ENCODE assay signal across 8 cellular contexts in genomic region chr1:111990026-111990877, GRCh38. TPM values are rescaled to one million over a fixed set of nuclear protein-coding genes. Genes with fewer than 3 reads are reported as not detected.
DNase-seq lines count a peak whose midpoint lies in the region; ATAC-seq, FAIRE-seq and TF ChIP-seq lines count a peak whose summit lies in the region.

No MANE protein-coding gene starts in this region.

- peak overlapping the region; percentile 25 to 70 (median 62) for H3K4me3 ChIP-seq in heart right ventricle

- H3K9me3 Mint-ChIP-seq in activated CD4-positive, alpha-beta T cell treated with anti-CD3 and anti-CD28 coated beads, Interleukin-2, amount 10 ng/mL, durations not matched to agents 24 days and 14 days: no peaks in the 10 kb centered on the region
- no peaks in the 10 kb centered on the region for H3K9me3 Mint-ChIP-seq in activated CD8-positive, alpha-beta T cell treated with anti-CD3 and anti-CD28 coated beads, Interleukin-2, amount 10 ng/mL, durations not matched to agents 7 days and 5 days (ENCODE audit: insufficient read depth)

- H3K27ac Mint-ChIP-seq in activated CD4-positive, alpha-beta T cell treated with anti-CD3 and anti-CD28 coated beads, Interleukin-2, amount 10 ng/mL, durations not matched to agents 24 days and 14 days: no peak overlapping the region
- no peak overlapping the region for H3K27ac Mint-ChIP-seq in activated CD8-positive, alpha-beta T cell treated with anti-CD3 and anti-CD28 coated beads, Interleukin-2, amount 10 ng/mL, durations not matched to agents 7 days and 5 days

- peak overlapping the region; percentile 77 for H3K4me3 Mint-ChIP-seq in activated CD4-positive, alpha-beta T cell treated with anti-CD3 and anti-CD28 coated beads, Interleukin-2, amount 10 ng/mL, durations not matched to agents 24 days and 14 days
- H3K4me3 Mint-ChIP-seq in activated CD8-positive, alpha-beta T cell treated with anti-CD3 and anti-CD28 coated beads, Interleukin-2, amount 10 ng/mL, durations not matched to agents 7 days and 5 days: peak overlapping the region; percentile 24

- peak overlapping the region; percentile 62 to 91 (median 79) for H3K27ac ChIP-seq in heart right ventricle

- peaks cover 0 to 68% (median 10%) of the 10 kb centered on the region in 7 donors for H3K27me3 ChIP-seq in heart right ventricle

- WGBS in heart right ventricle, 2 donors: 1% methylated on average over 66 to 72 of the region's 72 CpGs

- peaks cover 6 to 59% (median 35%) of the 10 kb centered on the region in 9 donors for H3K4me1 ChIP-seq in heart right ventricle

- CTCF ChIA-PET in activated CD8-positive, alpha-beta T cell treated with anti-CD3 and anti-CD28 coated beads, Interleukin-2, amount 10 ng/mL, durations not matched to agents 7 days and 5 days (lab: Charles Lee): no interaction called here

- no peaks in the 10 kb centered on the region for H3K36me3 Mint-ChIP-seq in activated CD4-positive, alpha-beta T cell treated with anti-CD3 and anti-CD28 coated beads, Interleukin-2, amount 10 ng/mL, durations not matched to agents 24 days and 14 days (ENCODE audit: low read depth)
- no peaks in the 10 kb centered on the region for H3K36me3 Mint-ChIP-seq in activated CD8-positive, alpha-beta T cell treated with anti-CD3 and anti-CD28 coated beads, Interleukin-2, amount 10 ng/mL, durations not matched to agents 7 days and 5 days (ENCODE audit: low read depth)

- no peak for FAIRE-seq in HTR-8/SVneo (lab: Jason Lieb, UNC)

- ATAC-seq in activated CD8-positive, alpha-beta T cell treated with anti-CD3 and anti-CD28 coated beads, Interleukin-2, amount 10 ng/mL, durations not matched to agents 7 days and 5 days: peak; percentile 50
- ATAC-seq in heart right ventricle (peak; percentile 16 to 53 (median 22)), HG02852 (IDR thresholded peaks at IDR 0.05; ENCODE audit: unreplicated experiment) (no peak)

- H3K4me1 Mint-ChIP-seq in activated CD4-positive, alpha-beta T cell treated with anti-CD3 and anti-CD28 coated beads, Interleukin-2, amount 10 ng/mL, durations not matched to agents 24 days and 14 days: peaks cover 7% of the 10 kb centered on the region
- H3K4me1 Mint-ChIP-seq in activated CD8-positive, alpha-beta T cell treated with anti-CD3 and anti-CD28 coated beads, Interleukin-2, amount 10 ng/mL, durations not matched to agents 7 days and 5 days (ENCODE audit: low read depth): peaks cover 8% of the 10 kb centered on the region

- no peak for DNase-seq in activated CD4-positive, alpha-beta T cell treated with anti-CD3 and anti-CD28 coated beads, Interleukin-2, amount 10 ng/mL, durations not matched to agents 24 days and 14 days
- no peak for DNase-seq in activated CD4-positive, alpha-beta T cell treated with anti-CD3 and anti-CD28 coated beads, Interleukin-2, amount 50 U/mL, for 1 hour
- DNase-seq in activated CD8-positive, alpha-beta T cell treated with anti-CD3 and anti-CD28 coated beads, Interleukin-2, amount 10 ng/mL, durations not matched to agents 7 days and 5 days: no peak
- DNase-seq in heart right ventricle (peak in 1 of 2 donors; percentile 42), posterior cingulate gyrus (peak in 7 of 10 donors; percentile 27 to 88 (median 45)), DMS114 treated with DMSO at 0.1 percent for 48 hours (lab: John Stamatoyannopoulos, UW; ENCODE audit: unreplicated experiment) (no peak), HTR-8/SVneo (ENCODE audit: insufficient read length, low spot score) (no peak)

- intact Hi-C loops in activated CD4-positive, alpha-beta T cell treated with anti-CD3 and anti-CD28 coated beads, Interleukin-2, amount 10 ng/mL, durations not matched to agents 24 days and 14 days (cut with micrococcal nuclease): no loop called here
- intact Hi-C loops in heart right ventricle (cut with DNase I): loop anchor here in 9 of 10 donors (2.0 to 10.0 kb wide), 11 partner anchors 108 to 347 kb away; no protein-coding TSS in a partner anchor
- intact Hi-C loops in posterior cingulate gyrus (cut with DNase I): loop anchor here (5.0 kb wide), 1 partner anchor 282 kb away; no protein-coding TSS in a partner anchor

- H3K9me3 ChIP-seq in heart right ventricle: no peaks in the 10 kb centered on the region

- peaks cover 73% of the 10 kb centered on the region for H3K27me3 Mint-ChIP-seq in activated CD4-positive, alpha-beta T cell treated with anti-CD3 and anti-CD28 coated beads, Interleukin-2, amount 10 ng/mL, durations not matched to agents 24 days and 14 days
- H3K27me3 Mint-ChIP-seq in activated CD8-positive, alpha-beta T cell treated with anti-CD3 and anti-CD28 coated beads, Interleukin-2, amount 10 ng/mL, durations not matched to agents 7 days and 5 days (ENCODE audit: low read depth): peaks cover 66% of the 10 kb centered on the region

- POLR2A ChIA-PET in activated CD8-positive, alpha-beta T cell treated with anti-CD3 and anti-CD28 coated beads, Interleukin-2, amount 10 ng/mL, durations not matched to agents 7 days and 5 days (lab: Charles Lee): no interaction called here

- no peaks in the 10 kb centered on the region for H3K36me3 ChIP-seq in heart right ventricle

- TF ChIP-seq CTCF in heart right ventricle (IDR thresholded peaks at IDR 0.05): peak in 2 of 9 donors; percentile 15 to 24

RNA-seq across cellular contexts. Expression of gene KCND3, which starts 0.8 kb away (rescaled TPM):
- total RNA-seq in activated CD4-positive, alpha-beta T cell treated with anti-CD3 and anti-CD28 coated beads, Interleukin-2, amount 10 ng/mL, durations not matched to agents 24 days and 14 days: 0.07 TPM in 1 of 2 replicates, not detected in the other
- not detected for total RNA-seq in activated CD8-positive, alpha-beta T cell treated with anti-CD3 and anti-CD28 coated beads, Interleukin-2, amount 10 ng/mL, durations not matched to agents 7 days and 5 days
- total RNA-seq in heart right ventricle: 10 to 100 TPM in 9 of 10 donors, 1 to 10 TPM in 1; 9.9 to 24.7 (median 15.9) TPM
- polyA plus RNA-seq in heart right ventricle: 1 to 10 TPM; 3.5 to 8.0 TPM

Comparison
In these comparisons a context has a peak if more than half of its experiments do, and no peak if none do; other contexts are left out.
1. DNase-seq: peak in posterior cingulate gyrus (7 of 10); none in activated CD4-positive, alpha-beta T cell treated with anti-CD3 and anti-CD28 coated beads, Interleukin-2, amount 10 ng/mL, durations not matched to agents 24 days and 14 days (single experiment), activated CD4-positive, alpha-beta T cell treated with anti-CD3 and anti-CD28 coated beads, Interleukin-2, amount 50 U/mL, for 1 hour (single experiment), activated CD8-positive, alpha-beta T cell treated with anti-CD3 and anti-CD28 coated beads, Interleukin-2, amount 10 ng/mL, durations not matched to agents 7 days and 5 days (single experiment), DMS114 treated with DMSO at 0.1 percent for 48 hours (single experiment) and HTR-8/SVneo (single experiment).
2. RNA of gene KCND3, which starts 0.8 kb away (total RNA-seq): 9.9 to 24.7 TPM in heart right ventricle; 0.07 TPM in activated CD4-positive, alpha-beta T cell treated with anti-CD3 and anti-CD28 coated beads, Interleukin-2, amount 10 ng/mL, durations not matched to agents 24 days and 14 days and not detected in activated CD8-positive, alpha-beta T cell treated with anti-CD3 and anti-CD28 coated beads, Interleukin-2, amount 10 ng/mL, durations not matched to agents 7 days and 5 days; every median in the first group is over 10 times any median in the second.